In the genomic region with DNA sequence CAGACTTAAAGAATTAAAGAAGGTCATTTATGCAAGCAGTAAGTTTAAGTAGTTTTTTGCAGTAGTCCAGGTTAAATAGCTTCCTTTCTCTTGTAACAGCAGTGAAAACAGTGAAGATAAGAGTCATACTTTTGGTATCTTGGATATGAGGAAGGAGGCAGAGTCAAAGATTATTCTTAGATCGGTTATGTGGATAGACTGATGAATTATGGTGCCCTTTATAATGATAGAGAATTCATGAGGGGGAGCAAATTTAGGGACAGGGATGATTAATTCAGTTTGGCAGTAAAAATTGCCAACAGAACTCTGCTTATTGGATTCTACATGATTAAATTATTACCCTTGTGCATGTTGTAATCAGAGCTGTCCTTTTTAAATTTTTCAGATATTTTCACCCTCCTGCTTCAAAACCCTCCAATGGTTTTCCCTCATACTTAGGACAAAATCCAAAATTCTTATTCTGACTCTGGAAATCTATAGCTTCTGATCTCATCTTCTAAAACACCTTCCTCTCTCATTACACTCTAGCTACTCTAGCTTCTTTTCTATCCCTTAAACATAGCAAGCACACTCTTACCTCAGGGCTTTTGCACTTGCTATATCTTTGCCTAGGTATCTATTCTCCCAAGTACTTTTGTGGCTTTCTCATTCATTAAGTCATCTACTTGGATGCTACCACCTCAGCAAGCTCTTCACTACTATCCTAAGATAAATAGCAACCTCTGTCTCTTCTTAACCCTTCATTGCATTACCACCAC, we compare ENCODE assay signal across 18 cellular contexts.
DNase-seq lines count a peak whose midpoint lies in the region; ATAC-seq and FAIRE-seq lines count a peak whose summit lies in the region.
"Had no signal": no experiment of that assay in that cellular context is flagged by ENCODE, and none has a peak within 500 bp of the region (broad histone marks: within the 10 kb centered on the region; RNA-seq: fewer than 3 reads in every experiment).

No MANE protein-coding gene starts in this region.

- H3K4me1 Mint-ChIP-seq in CD4-positive, CD25-positive, alpha-beta regulatory T cell = peaks cover 10 to 26% (median 19%) of the 10 kb centered on the region in 4 donors

- no peaks in the 10 kb centered on the region for H3K9me3 ChIP-seq in CD4-positive, CD25-positive, alpha-beta regulatory T cell (ENCODE audit: control insufficient read depth in 2 of 2, low read length in 2 of 2)
- H3K9me3 ChIP-seq: BLaER1 treated with 17β-estradiol and CSF1 and Interleukin-3, amounts not matched to agents 10 nM and 100 nM; colonic mucosa; thoracic aorta had no signal

- no peak for FAIRE-seq in HTR-8/SVneo (lab: Jason Lieb, UNC)

- no peaks in the 10 kb centered on the region for H3K27me3 Mint-ChIP-seq in CD4-positive, CD25-positive, alpha-beta regulatory T cell
- H3K27me3 Mint-ChIP-seq: activated naive CD8-positive, alpha-beta T cell; T-cell had no signal

- no peak overlapping the region for H3K4me3 Mint-ChIP-seq in CD4-positive, CD25-positive, alpha-beta regulatory T cell
- H3K4me3 Mint-ChIP-seq: activated naive CD8-positive, alpha-beta T cell; T-cell had no signal

- no peaks in the 10 kb centered on the region for H3K9me3 Mint-ChIP-seq in CD4-positive, CD25-positive, alpha-beta regulatory T cell
- H3K9me3 Mint-ChIP-seq: T-cell had no signal

- ATAC-seq in CD4-positive, CD25-positive, alpha-beta regulatory T cell (ENCODE audit: low read depth in 2 of 2) = no peak
- no peak for ATAC-seq in HG03457 (IDR thresholded peaks at IDR 0.05; ENCODE audit: unreplicated experiment)
- ATAC-seq: activated CD4-positive, CD25-positive, alpha-beta regulatory T cell treated with anti-CD3 and anti-CD28 coated beads, Interleukin-2, amount 50 U/mL, for 24 hours; T-cell had no signal

- no peak overlapping the region for H3K4me3 ChIP-seq in CD4-positive, CD25-positive, alpha-beta regulatory T cell (ENCODE audit: low read depth, low read length)
- H3K4me3 ChIP-seq: BLaER1 treated with 17β-estradiol and CSF1 and Interleukin-3, amounts not matched to agents 10 nM and 100 nM; colonic mucosa; thoracic aorta had no signal

- peaks cover 28% of the 10 kb centered on the region for H3K36me3 ChIP-seq in CD4-positive, CD25-positive, alpha-beta regulatory T cell (ENCODE audit: control insufficient read depth, insufficient read depth, low read length)
- H3K36me3 ChIP-seq: colonic mucosa, thoracic aorta had no signal

- DNase-seq in CD4-positive, CD25-positive, alpha-beta regulatory T cell = no peak
- DNase-seq in HTR-8/SVneo (ENCODE audit: insufficient read length, low spot score) (peak; percentile 11), dedifferentiated amniotic fluid mesenchymal stem cell (ENCODE audit: extremely low spot score) (peak; percentile 40), non-pigmented ciliary epithelial cell (ENCODE audit: low read depth) (peak; percentile 24), NCI-H510A treated with DMSO at 0.1 percent for 48 hours (lab: John Stamatoyannopoulos, UW) (no peak), T-helper 1 cell (no peak), DMS153 treated with DMSO at 0.1 percent for 48 hours (lab: John Stamatoyannopoulos, UW; ENCODE audit: unreplicated experiment) (no peak)
- DNase-seq: activated CD8-positive, alpha-beta memory T cell treated with anti-CD3 and anti-CD28 coated beads, Interleukin-2, amount 50 U/mL, for 4 hours; colonic mucosa; NCI-H1694; NCI-H524 treated with DMSO at 0.1 percent for 48 hours; posterior cingulate gyrus; T-cell had no signal

- H3K4me1 ChIP-seq in CD4-positive, CD25-positive, alpha-beta regulatory T cell (ENCODE audit: control insufficient read depth, insufficient read depth, low read length, poor library complexity, severe bottlenecking) = no peaks in the 10 kb centered on the region
- H3K4me1 ChIP-seq: BLaER1 treated with 17β-estradiol and CSF1 and Interleukin-3, amounts not matched to agents 10 nM and 100 nM; colonic mucosa had no signal

- no peaks in the 10 kb centered on the region for H3K27me3 ChIP-seq in CD4-positive, CD25-positive, alpha-beta regulatory T cell (ENCODE audit: control insufficient read depth, insufficient read depth, low read length)
- H3K27me3 ChIP-seq: BLaER1 treated with 17β-estradiol and CSF1 and Interleukin-3, amounts not matched to agents 10 nM and 100 nM; colonic mucosa had no signal

- H3K36me3 Mint-ChIP-seq in CD4-positive, CD25-positive, alpha-beta regulatory T cell = peaks cover 23% of the 10 kb centered on the region

- H3K27ac Mint-ChIP-seq in CD4-positive, CD25-positive, alpha-beta regulatory T cell = peak overlapping the region in 2 of 3 donors; percentile 45 to 55
- H3K27ac Mint-ChIP-seq: activated naive CD8-positive, alpha-beta T cell; T-cell had no signal

- no peak overlapping the region for H3K27ac ChIP-seq in CD4-positive, CD25-positive, alpha-beta regulatory T cell (ENCODE audit: insufficient read depth, low read length, poor library complexity, severe bottlenecking)
- H3K27ac ChIP-seq: BLaER1 treated with 17β-estradiol and CSF1 and Interleukin-3, amounts not matched to agents 10 nM and 100 nM; colonic mucosa had no signal

Comparison
In these comparisons a context has a peak if more than half of its experiments do, and no peak if none do; other contexts are left out.
1. DNase-seq: peak in HTR-8/SVneo (single experiment), dedifferentiated amniotic fluid mesenchymal stem cell (single experiment) and non-pigmented ciliary epithelial cell (single experiment); none in CD4-positive, CD25-positive, alpha-beta regulatory T cell (0 of 3), NCI-H510A treated with DMSO at 0.1 percent for 48 hours (single experiment), T-helper 1 cell (0 of 5) and DMS153 treated with DMSO at 0.1 percent for 48 hours (single experiment).